ENCODE assay signal across 8 cellular contexts in genomic region chr6:56742122-56742791, GRCh38.
DNase-seq lines count a peak whose midpoint lies in the region; ATAC-seq and TF ChIP-seq lines count a peak whose summit lies in the region.

No MANE protein-coding gene starts in this region.

- H3K9me3 Mint-ChIP-seq in CD4-positive, alpha-beta memory T cell, result no peaks in the 10 kb centered on the region

- H3K27me3 Mint-ChIP-seq in CD4-positive, alpha-beta memory T cell, result peaks cover 0 to 1% of the 10 kb centered on the region in 2 donors

- intact Hi-C loops in CD4-positive, alpha-beta memory T cell (cut with micrococcal nuclease), result no loop called here

- H3K36me3 Mint-ChIP-seq in CD4-positive, alpha-beta memory T cell, result no peaks in the 10 kb centered on the region

- no peaks in the 10 kb centered on the region for H3K9me3 ChIP-seq in subcutaneous abdominal adipose tissue (ENCODE audit: control insufficient read depth in 5 of 5, low read length in 5 of 5)
- no peaks in the 10 kb centered on the region for H3K9me3 ChIP-seq in CD4-positive, alpha-beta memory T cell (ENCODE audit: control insufficient read depth in 1 of 2, low read length in 2 of 2)
- H3K9me3 ChIP-seq in effector memory CD4-positive, alpha-beta T cell (ENCODE audit: control insufficient read depth, low read length), result no peaks in the 10 kb centered on the region

- DNase-seq in fibroblast of pulmonary artery (ENCODE audit: low read depth), result peak; percentile 28
- DNase-seq in CD4-positive, alpha-beta memory T cell, result no peak
- DNase-seq in SKM-1 (lab: John Stamatoyannopoulos, UW; ENCODE audit: unreplicated experiment), result no peak
- no peak for DNase-seq in SW480 (ENCODE audit: low spot score)
- DNase-seq in effector memory CD4-positive, alpha-beta T cell, result no peak

- H3K4me3 ChIP-seq in fibroblast of pulmonary artery (replicated peaks; ENCODE audit: low read depth, low read length), result peak overlapping the region; percentile 30
- peak overlapping the region in 4 of 5 donors; percentile 22 to 48 (median 41) for H3K4me3 ChIP-seq in subcutaneous abdominal adipose tissue (ENCODE audit: low read depth in 1 of 5, low read length in 5 of 5)
- H3K4me3 ChIP-seq in CD4-positive, alpha-beta memory T cell (ENCODE audit: low read length in 2 of 2), result no peak overlapping the region
- no peak overlapping the region for H3K4me3 ChIP-seq in effector memory CD4-positive, alpha-beta T cell (ENCODE audit: insufficient read depth, low read depth, low read length, poor library complexity, severe bottlenecking)

- POLR2A ChIA-PET in CD4-positive, alpha-beta memory T cell (lab: Charles Lee; ENCODE audit: partially characterized antibody), result no interaction called here

- H3K27ac Mint-ChIP-seq in CD4-positive, alpha-beta memory T cell, result peak overlapping the region in 1 of 7 donors; percentile 38

- TF ChIP-seq CTCF in fibroblast of pulmonary artery (IDR thresholded peaks at IDR 0.05; ENCODE audit: low read length, missing control alignments), result no peak

- H3K36me3 ChIP-seq in subcutaneous abdominal adipose tissue (ENCODE audit: control insufficient read depth in 5 of 5, insufficient read depth in 5 of 5, low read length in 5 of 5), result no peaks in the 10 kb centered on the region
- no peaks in the 10 kb centered on the region for H3K36me3 ChIP-seq in CD4-positive, alpha-beta memory T cell (ENCODE audit: insufficient read depth, low read length)
- no peaks in the 10 kb centered on the region for H3K36me3 ChIP-seq in effector memory CD4-positive, alpha-beta T cell (ENCODE audit: control insufficient read depth, insufficient read depth, low read length)

- H3K4me1 Mint-ChIP-seq in CD4-positive, alpha-beta memory T cell, result no peaks in the 10 kb centered on the region

- ATAC-seq in GM19452 (IDR thresholded peaks at IDR 0.05; ENCODE audit: unreplicated experiment), result peak; percentile 57
- ATAC-seq in HG03442 (IDR thresholded peaks at IDR 0.05; ENCODE audit: unreplicated experiment), result peak; percentile 82

- CTCF ChIA-PET in CD4-positive, alpha-beta memory T cell (lab: Charles Lee; ENCODE audit: partially characterized antibody), result interaction anchor here (1.1 kb wide), 1 partner anchor 10 kb away, joined by 4 read pairs; no protein-coding TSS in a partner anchor

- no peak overlapping the region for H3K27ac ChIP-seq in subcutaneous abdominal adipose tissue (ENCODE audit: low read depth, low read length)
- no peak overlapping the region for H3K27ac ChIP-seq in CD4-positive, alpha-beta memory T cell (ENCODE audit: low read depth, low read length)
- no peak overlapping the region for H3K27ac ChIP-seq in effector memory CD4-positive, alpha-beta T cell (ENCODE audit: insufficient read depth, low read length, poor library complexity, severe bottlenecking)

- H3K4me3 Mint-ChIP-seq in CD4-positive, alpha-beta memory T cell, result no peak overlapping the region

- H3K27me3 ChIP-seq in subcutaneous abdominal adipose tissue (ENCODE audit: control insufficient read depth in 5 of 5, insufficient read depth in 4 of 5, low read length in 5 of 5), result no peaks in the 10 kb centered on the region
- peaks cover 3% of the 10 kb centered on the region for H3K27me3 ChIP-seq in CD4-positive, alpha-beta memory T cell (ENCODE audit: insufficient read depth, low read length)
- no peaks in the 10 kb centered on the region for H3K27me3 ChIP-seq in effector memory CD4-positive, alpha-beta T cell (replicated peaks; ENCODE audit: control insufficient read depth, insufficient read depth, low read length, poor library complexity, severe bottlenecking)

- H3K9ac ChIP-seq in subcutaneous abdominal adipose tissue (ENCODE audit: low read length in 5 of 5), result peak overlapping the region in 1 of 5 donors; percentile 4

- peaks cover 0 to 11% (median 3%) of the 10 kb centered on the region in 5 donors for H3K4me1 ChIP-seq in subcutaneous abdominal adipose tissue (ENCODE audit: control insufficient read depth in 5 of 5, insufficient read depth in 5 of 5, low read length in 5 of 5)
- no peaks in the 10 kb centered on the region for H3K4me1 ChIP-seq in CD4-positive, alpha-beta memory T cell (ENCODE audit: insufficient read depth, low read length)
- no peaks in the 10 kb centered on the region for H3K4me1 ChIP-seq in effector memory CD4-positive, alpha-beta T cell (ENCODE audit: control insufficient read depth, insufficient read depth, low read length, poor library complexity, severe bottlenecking)

Comparison
In these comparisons a context has a peak if more than half of its experiments do, and no peak if none do; other contexts are left out.
1. H3K4me3 ChIP-seq: peak in fibroblast of pulmonary artery (single experiment) and subcutaneous abdominal adipose tissue (4 of 5); none in CD4-positive, alpha-beta memory T cell (0 of 2) and effector memory CD4-positive, alpha-beta T cell (single experiment).